Comparison of ENCODE assay signal across 30 cellular contexts in genomic region chr5:1206521-1207412, GRCh38. TPM values are rescaled to one million over a fixed set of nuclear protein-coding genes. Genes with fewer than 3 reads are reported as not detected.
"Had no signal": no experiment of that assay in that cellular context is flagged by ENCODE, and none has a peak within 500 bp of the region (broad histone marks: within the 10 kb centered on the region; RNA-seq: fewer than 3 reads in every experiment).

No MANE protein-coding gene starts in this region.

- H3K27ac ChIP-seq: Peyer's patch, RWPE1, SK-N-MC, VCaP had no signal

- H3K4me1 Mint-ChIP-seq: activated CD4-positive, alpha-beta T cell treated with anti-CD3 and anti-CD28 coated beads, Interleukin-2, amount 10 ng/mL, durations not matched to agents 7 days and 5 days; activated T-helper 17 cell treated with anti-CD3 and anti-CD28 coated beads, Interleukin-2, amount 50 U/mL, for 72 hours; central memory CD8-positive, alpha-beta T cell; T-cell had no signal

- H3K4me3 ChIP-seq: MG63, SK-N-MC had no signal

- H3K27me3 Mint-ChIP-seq: activated CD4-positive, alpha-beta memory T cell treated with anti-CD3 and anti-CD28 coated beads for 36 hours; activated naive CD8-positive, alpha-beta T cell had no signal

- H3K36me3 Mint-ChIP-seq: activated CD4-positive, alpha-beta memory T cell treated with anti-CD3 and anti-CD28 coated beads for 36 hours; activated naive CD8-positive, alpha-beta T cell; brain; T-cell had no signal

- H3K27ac Mint-ChIP-seq: activated CD4-positive, alpha-beta memory T cell treated with anti-CD3 and anti-CD28 coated beads for 36 hours; activated CD4-positive, alpha-beta T cell treated with anti-CD3 and anti-CD28 coated beads, Interleukin-2, amount 10 ng/mL, durations not matched to agents 7 days and 5 days; activated naive CD4-positive, alpha-beta T cell treated with anti-CD3 and anti-CD28 coated beads for 36 hours; activated naive CD8-positive, alpha-beta T cell; activated T-helper 17 cell treated with anti-CD3 and anti-CD28 coated beads, Interleukin-2, amount 50 U/mL, for 72 hours; T-cell had no signal

- ATAC-seq: activated T-helper 17 cell treated with anti-CD3 and anti-CD28 coated beads, Interleukin-2, amount 50 U/mL, for 72 hours; T-cell had no signal

- DNase-seq: activated CD4-positive, alpha-beta memory T cell treated with anti-CD3 and anti-CD28 coated beads for 36 hours; activated CD4-positive, alpha-beta T cell treated with anti-CD3 and anti-CD28 coated beads, Interleukin-2, amount 10 ng/mL, durations not matched to agents 7 days and 5 days; activated CD4-positive, CD25-positive, alpha-beta regulatory T cell; activated gamma-delta T cell; activated naive CD4-positive, alpha-beta T cell treated with anti-CD3 and anti-CD28 coated beads for 36 hours; activated T-cell treated with anti-CD3 and anti-CD28 coated beads for 4 hours; activated T-cell treated with anti-CD3 and anti-CD28 coated beads, Interleukin-2, amount 50 U/mL, for 48 hours; amygdala; MG63; MV-4-11; NCI-H1092 treated with DMSO at 0.1 percent for 48 hours; NCI-H1436; NCI-H1694 treated with DMSO at 0.1 percent for 48 hours; NCI-H2029 treated with DMSO at 0.1 percent for 48 hours; NCI-H345; NCI-H510A; NCI-H526 treated with DMSO at 0.1 percent for 48 hours; Peyer's patch; SIG-M5; T-cell had no signal

- H3K27me3 ChIP-seq: Peyer's patch had no signal

- H3K4me3 Mint-ChIP-seq: activated CD4-positive, alpha-beta memory T cell treated with anti-CD3 and anti-CD28 coated beads for 36 hours; activated CD4-positive, alpha-beta T cell treated with anti-CD3 and anti-CD28 coated beads, Interleukin-2, amount 10 ng/mL, durations not matched to agents 7 days and 5 days; activated naive CD4-positive, alpha-beta T cell treated with anti-CD3 and anti-CD28 coated beads for 36 hours; activated naive CD8-positive, alpha-beta T cell; activated T-helper 17 cell treated with anti-CD3 and anti-CD28 coated beads, Interleukin-2, amount 50 U/mL, for 72 hours; brain; central memory CD8-positive, alpha-beta T cell; T-cell had no signal

- H3K9me3 ChIP-seq: MG63, Peyer's patch had no signal

- H3K9me3 Mint-ChIP-seq: activated CD4-positive, alpha-beta memory T cell treated with anti-CD3 and anti-CD28 coated beads for 36 hours; activated CD4-positive, alpha-beta T cell treated with anti-CD3 and anti-CD28 coated beads, Interleukin-2, amount 10 ng/mL, durations not matched to agents 7 days and 5 days; activated naive CD4-positive, alpha-beta T cell treated with anti-CD3 and anti-CD28 coated beads for 36 hours; activated T-helper 17 cell treated with anti-CD3 and anti-CD28 coated beads, Interleukin-2, amount 50 U/mL, for 72 hours; brain; central memory CD8-positive, alpha-beta T cell; T-cell had no signal

RNA-seq across cellular contexts. Expression of gene SLC6A19, which starts 5.4 kb away (rescaled TPM):
- total RNA-seq: activated CD4-positive, alpha-beta memory T cell treated with anti-CD3 and anti-CD28 coated beads for 36 hours; activated CD4-positive, alpha-beta T cell treated with anti-CD3 and anti-CD28 coated beads, Interleukin-2, amount 10 ng/mL, durations not matched to agents 7 days and 5 days; activated CD8-positive, alpha-beta memory T cell treated with anti-CD3 and anti-CD28 coated beads for 36 hours; activated naive CD4-positive, alpha-beta T cell treated with anti-CD3 and anti-CD28 coated beads for 36 hours; activated T-helper 17 cell treated with anti-CD3 and anti-CD28 coated beads, Interleukin-2, amount 50 U/mL, for 72 hours; astrocyte; T-helper 2 cell treated with Interferon-gamma antibody and Interleukin-4, amounts not matched to agents 100 ng/mL and 5 ng/mL, for 36 hours had no signal

RNA-seq across cellular contexts. Expression of gene SLC6A18, which starts 18.4 kb away (rescaled TPM):
- total RNA-seq: activated CD4-positive, alpha-beta memory T cell treated with anti-CD3 and anti-CD28 coated beads for 36 hours; activated CD4-positive, alpha-beta T cell treated with anti-CD3 and anti-CD28 coated beads, Interleukin-2, amount 10 ng/mL, durations not matched to agents 7 days and 5 days; activated CD8-positive, alpha-beta memory T cell treated with anti-CD3 and anti-CD28 coated beads for 36 hours; activated naive CD4-positive, alpha-beta T cell treated with anti-CD3 and anti-CD28 coated beads for 36 hours; activated T-helper 17 cell treated with anti-CD3 and anti-CD28 coated beads, Interleukin-2, amount 50 U/mL, for 72 hours; astrocyte; T-cell; T-helper 2 cell treated with Interferon-gamma antibody and Interleukin-4, amounts not matched to agents 100 ng/mL and 5 ng/mL, for 36 hours had no signal
